In the genomic region with DNA sequence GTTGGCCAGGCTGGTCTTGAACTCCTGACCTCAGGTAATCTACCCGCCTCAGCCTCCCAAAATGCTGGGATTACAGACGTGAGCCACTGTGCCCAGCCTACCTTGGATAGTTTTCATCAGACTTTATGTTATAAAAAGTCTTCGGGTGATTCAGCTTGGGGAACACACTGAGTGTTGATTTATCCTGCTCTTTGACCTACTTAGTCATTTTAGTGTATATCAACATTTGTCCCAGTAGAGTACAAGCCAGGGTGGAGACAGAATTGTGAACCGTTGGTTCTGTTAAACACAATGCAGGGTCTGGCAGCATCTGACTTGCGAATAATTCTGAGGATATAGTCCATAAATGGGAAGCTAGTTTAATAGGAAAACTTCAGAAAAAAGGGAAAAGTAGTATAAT, we compare ENCODE assay signal across 13 cellular contexts. TPM values are rescaled to one million over a fixed set of nuclear protein-coding genes. Genes with fewer than 3 reads are reported as not detected.
DNase-seq lines count a peak whose midpoint lies in the region; ATAC-seq, FAIRE-seq and TF ChIP-seq lines count a peak whose summit lies in the region.
"Had no signal": no experiment of that assay in that cellular context is flagged by ENCODE, and none has a peak within 500 bp of the region (broad histone marks: within the 10 kb centered on the region; RNA-seq: fewer than 3 reads in every experiment).

No MANE protein-coding gene starts in this region.

- H2AFZ ChIP-seq in endothelial cell of umbilical vein (ENCODE audit: low read depth, low read length) (no peak overlapping the region), trophoblast cell (ENCODE audit: insufficient read depth, low read length, poor library complexity) (no peak overlapping the region)

- H3K4me3 ChIP-seq in endothelial cell of umbilical vein (replicated peaks in 1 of 3; ENCODE audit: insufficient read depth in 1 of 3, low read depth in 1 of 3, low read length in 3 of 3) (no peak overlapping the region), mucosa of descending colon (no peak overlapping the region), vagina (no peak overlapping the region), trophoblast cell (ENCODE audit: low read depth, low read length) (no peak overlapping the region)

- no peak overlapping the region for H2BK12ac ChIP-seq in trophoblast cell (ENCODE audit: low read length)

- intact Hi-C loops in Right ventricle myocardium superior (cut with DNase I) (no loop called here), Right ventricle myocardium inferior (cut with DNase I) (no loop called here), endothelial cell of umbilical vein (cut with micrococcal nuclease) (loop anchor here (1.0 to 2.0 kb wide), 2 partner anchors 10 to 39 kb away; a partner anchor contains a TSS), mucosa of descending colon (cut with DNase I, micrococcal nuclease) (no loop called here), vagina (cut with DNase I) (no loop called here)

- H3K4me1 ChIP-seq in endothelial cell of umbilical vein (ENCODE audit: control insufficient read depth, extremely low read depth, insufficient read depth, low read length) (peaks cover 48% of the 10 kb centered on the region), mucosa of descending colon (ENCODE audit: low read depth) (peaks cover 27% of the 10 kb centered on the region), vagina (peaks cover 24% of the 10 kb centered on the region), trophoblast cell (ENCODE audit: control insufficient read depth in 1 of 2, insufficient read depth in 2 of 2, low read length in 2 of 2) (no peaks in the 10 kb centered on the region)

- peak overlapping the region; percentile 69 for H3K27ac ChIP-seq in endothelial cell of umbilical vein (ENCODE audit: insufficient read depth, low read depth, low read length)
- H3K27ac ChIP-seq in vagina, result peak overlapping the region; percentile 51
- no peak overlapping the region for H3K27ac ChIP-seq in trophoblast cell (ENCODE audit: low read depth, low read length)

- H4K12ac ChIP-seq in trophoblast cell (ENCODE audit: low read depth, low read length), result no peak overlapping the region

- no TSS peak for BruUV-seq in endothelial cell of umbilical vein (replicated peaks; lab: Mats Ljungman, UMichigan)

- no peak overlapping the region for H4K91ac ChIP-seq in trophoblast cell (ENCODE audit: low read depth, low read length)

- H3K18ac ChIP-seq in trophoblast cell (ENCODE audit: low read length), result no peak overlapping the region

- H3K9ac ChIP-seq in endothelial cell of umbilical vein (replicated peaks; ENCODE audit: extremely low read depth, insufficient read depth, low read length) (peak overlapping the region; percentile 12), trophoblast cell (ENCODE audit: low read length) (no peak overlapping the region)

- TF ChIP-seq POLR2A in endothelial cell of umbilical vein (IDR thresholded peaks at IDR 0.05; ENCODE audit: low read depth, low read length), result no peak
- no peak for TF ChIP-seq POLR2A in vagina (IDR thresholded peaks at IDR 0.05)

- H3K79me2 ChIP-seq in endothelial cell of umbilical vein (ENCODE audit: control insufficient read depth, insufficient read depth, low read length) (no peaks in the 10 kb centered on the region), trophoblast cell (ENCODE audit: control insufficient read depth, insufficient read depth, low read length, poor library complexity) (no peaks in the 10 kb centered on the region)

- no peak overlapping the region for H2BK5ac ChIP-seq in trophoblast cell (ENCODE audit: low read depth, low read length, poor library complexity)

- POLR2A ChIA-PET in endothelial cell of umbilical vein (lab: Charles Lee), result interaction anchor here (1.6 kb wide), 1 partner anchor 9 kb away, joined by 3 read pairs; no protein-coding TSS in a partner anchor

- FAIRE-seq in endothelial cell of umbilical vein (lab: Jason Lieb, UNC), result peak; percentile 57
- FAIRE-seq: A204.1 had no signal

- H2BK120ac ChIP-seq in trophoblast cell (ENCODE audit: insufficient read depth, low read length, poor library complexity), result no peak overlapping the region

- no peaks in the 10 kb centered on the region for H3K9me1 ChIP-seq in endothelial cell of umbilical vein (replicated peaks; ENCODE audit: control insufficient read depth, extremely low read depth, insufficient read depth, low read length)

- H4K20me1 ChIP-seq in endothelial cell of umbilical vein (replicated peaks; ENCODE audit: control insufficient read depth, extremely low read depth, insufficient read depth, low read length), result no peaks in the 10 kb centered on the region

- dilution Hi-C loops in endothelial cell of umbilical vein (cut with MboI; ENCODE audit: extremely low pct_ligation_motif_present, low sequenced_read_pairs), result no loop called here

- no CpG with 5 or more reads among the region's 5 CpGs for WGBS in trophoblast cell (ENCODE audit: extremely low coverage, insufficient coverage, insufficient read length)

- H4K8ac ChIP-seq in trophoblast cell (ENCODE audit: low read depth, low read length), result no peak overlapping the region

- no peak overlapping the region for H3K14ac ChIP-seq in trophoblast cell (ENCODE audit: low read length)

- no peaks in the 10 kb centered on the region for H3K79me1 ChIP-seq in trophoblast cell (ENCODE audit: low read length)

- ATAC-seq in Right ventricle myocardium superior (ENCODE audit: poor library complexity) (peak; percentile 22), Right ventricle myocardium inferior (no peak), mucosa of descending colon (peak; percentile 71), HG03280 (IDR thresholded peaks at IDR 0.05; ENCODE audit: unreplicated experiment) (no peak)
- ATAC-seq: activated T-cell treated with anti-CD3 and anti-CD28 coated beads, Interleukin-2, amount 50 U/mL, for 4 hours; HCT116 had no signal

- H2AK5ac ChIP-seq in trophoblast cell (ENCODE audit: low read length), result no peak overlapping the region

- H3K27me3 ChIP-seq in endothelial cell of umbilical vein (ENCODE audit: control insufficient read depth in 2 of 2, insufficient read depth in 2 of 2, low read length in 2 of 2) (no peaks in the 10 kb centered on the region), vagina (no peaks in the 10 kb centered on the region), trophoblast cell (ENCODE audit: insufficient read depth, low read length) (no peaks in the 10 kb centered on the region)

- DNase-seq in Right ventricle myocardium superior, result no peak
- no peak for DNase-seq in Right ventricle myocardium inferior (ENCODE audit: missing footprints)
- peak; percentile 85 for DNase-seq in endothelial cell of umbilical vein (ENCODE audit: low read depth, low spot score)
- DNase-seq in mucosa of descending colon, result peak in 1 of 3 donors; percentile 35
- no peak for DNase-seq in vagina (ENCODE audit: extremely low spot score in 2 of 2)
- DNase-seq in trophoblast cell, result no peak
- DNase-seq in activated CD4-positive, CD25-positive, alpha-beta regulatory T cell treated with anti-CD3 and anti-CD28 coated beads, Interleukin-2, amount 50 U/mL, for 72 hours, result no peak
- DNase-seq: activated T-cell treated with anti-CD3 and anti-CD28 coated beads, Interleukin-2, amount 50 U/mL, for 4 hours; GF-D8; NCI-H1048 had no signal

- peaks cover 0 to 2% of the 10 kb centered on the region in 2 experiments for H3K36me3 ChIP-seq in endothelial cell of umbilical vein (ENCODE audit: control insufficient read depth in 2 of 2, extremely low read depth in 1 of 2, insufficient read depth in 2 of 2, low read length in 2 of 2)
- peaks cover 3% of the 10 kb centered on the region for H3K36me3 ChIP-seq in mucosa of descending colon (ENCODE audit: low read depth)
- peaks cover 0 to 14% of the 10 kb centered on the region in 2 donors for H3K36me3 ChIP-seq in vagina
- H3K36me3 ChIP-seq in trophoblast cell (ENCODE audit: control insufficient read depth in 1 of 2, insufficient read depth in 2 of 2, low read length in 2 of 2), result peaks cover 11 to 24% of the 10 kb centered on the region in 2 experiments

- CTCF ChIA-PET in endothelial cell of umbilical vein (lab: Charles Lee), result interaction anchor here (1.3 to 2.9 kb wide), 6 partner anchors 9 to 137 kb away, joined by 4 to 10 read pairs (median 7); a partner anchor contains a TSS

- H3K9me3 ChIP-seq in endothelial cell of umbilical vein (replicated peaks; ENCODE audit: control insufficient read depth, insufficient read depth, low read length) (no peaks in the 10 kb centered on the region), mucosa of descending colon (no peaks in the 10 kb centered on the region), vagina (no peaks in the 10 kb centered on the region), trophoblast cell (ENCODE audit: insufficient read depth, low read depth, low read length) (no peaks in the 10 kb centered on the region)

- peak overlapping the region; percentile 4 for H3K4me2 ChIP-seq in endothelial cell of umbilical vein (ENCODE audit: insufficient read depth, low read length)
- no peak overlapping the region for H3K4me2 ChIP-seq in trophoblast cell (ENCODE audit: low read length)

- H3K23ac ChIP-seq in trophoblast cell (ENCODE audit: low read length), result no peak overlapping the region

- no peak overlapping the region for H3K4ac ChIP-seq in trophoblast cell (ENCODE audit: low read depth, low read length)

- TF ChIP-seq CTCF in endothelial cell of umbilical vein (IDR thresholded peaks at IDR 0.05; ENCODE audit: extremely low read depth in 1 of 2, insufficient read depth in 1 of 2, low read depth in 1 of 2, low read length in 2 of 2), result no peak
- no peak for TF ChIP-seq CTCF in mucosa of descending colon (IDR thresholded peaks at IDR 0.05)
- no peak for TF ChIP-seq CTCF in vagina (IDR thresholded peaks at IDR 0.05)

TF ChIP-seq in endothelial cell of umbilical vein, 7 proteins besides CTCF, POLR2A, EP300 and RAD21:
- TF ChIP-seq FOS (IDR thresholded peaks at IDR 0.05; ENCODE audit: borderline replicate concordance, insufficient read depth, low read length) (peak; percentile 73), JUN (IDR thresholded peaks at IDR 0.05; ENCODE audit: borderline replicate concordance, insufficient read depth, insufficient read length, low read depth) (peak; percentile 46), POLR2AphosphoS5 (IDR thresholded peaks at IDR 0.05; ENCODE audit: insufficient read depth, low read depth, low read length) (peak; percentile 57), EZH2 (IDR thresholded peaks at IDR 0.05; ENCODE audit: borderline replicate concordance, low read depth, low read length, severe bottlenecking) (no peak)

RNA-seq across cellular contexts. Expression of a gene that starts 39.7 kb away (rescaled TPM):
- total RNA-seq in Right ventricle myocardium superior, result 26.2 TPM
- total RNA-seq in Right ventricle myocardium inferior, result 29.3 TPM
- 21.7 and 22.1 TPM in 2 replicates for total RNA-seq in endothelial cell of umbilical vein
- 17.4 and 19.3 TPM in 2 replicates for polyA plus RNA-seq in endothelial cell of umbilical vein
- 15.0 and 15.5 TPM in 2 replicates for polyA plus RNA-seq in endothelial cell of umbilical vein (2011; cell fraction: cytosol; rRNA removed)
- polyA plus RNA-seq in endothelial cell of umbilical vein (2011; cell fraction: nucleus; rRNA removed), result 32.6 and 37.9 TPM in 2 replicates
- polyA plus RNA-seq in endothelial cell of umbilical vein (2012), result 17.0 and 17.5 TPM in 2 replicates
- polyA minus RNA-seq in endothelial cell of umbilical vein, result 44.7 and 57.5 TPM in 2 replicates
- 48.2 TPM for polyA minus RNA-seq in endothelial cell of umbilical vein (2011; cell fraction: cytosol; rRNA and poly(A)+ RNA removed)
- polyA minus RNA-seq in endothelial cell of umbilical vein (2011; cell fraction: nucleus; rRNA and poly(A)+ RNA removed), result 25.0 and 26.8 TPM in 2 replicates
- total RNA-seq in mucosa of descending colon, result 10 to 100 TPM; 35.9 to 44.4 (median 39.5) TPM
- total RNA-seq in vagina, result 34.1 TPM
- 18.2 and 18.8 TPM in 2 replicates for polyA plus RNA-seq in trophoblast cell (2013)

Comparison
In these comparisons a context has a peak if more than half of its experiments do, and no peak if none do; other contexts are left out.
1. ATAC-seq: peak in Right ventricle myocardium superior (single experiment) and mucosa of descending colon (single experiment); none in Right ventricle myocardium inferior (single experiment) and HG03280 (single experiment).